In genomic region chr17:17366235-17366634, GRCh38 we compare ENCODE assay signal across 14 cellular contexts.
"Had no signal": no experiment of that assay in that cellular context is flagged by ENCODE, and none has a peak within 500 bp of the region (broad histone marks: within the 10 kb centered on the region; RNA-seq: fewer than 3 reads in every experiment).

No MANE protein-coding gene starts in this region.

- H3K4me3 ChIP-seq: SJSA1, SK-N-MC had no signal

- H3K9me3 ChIP-seq: SJSA1 had no signal

- H3K9me3 Mint-ChIP-seq: IgD-negative memory B cell had no signal

- H3K27ac Mint-ChIP-seq: IgD-negative memory B cell had no signal

- H3K4me1 Mint-ChIP-seq: IgD-negative memory B cell had no signal

- H3K27ac ChIP-seq: SJSA1, SK-N-MC had no signal

- H3K36me3 ChIP-seq: SJSA1 had no signal

- H3K27me3 ChIP-seq: SJSA1 had no signal

- DNase-seq: NCI-H1048, NCI-H1105, NCI-H1417 treated with DMSO at 0.1 percent for 48 hours, NCI-H146, NCI-H1694 treated with DMSO at 0.1 percent for 48 hours, NCI-H1930, NCI-H2081, NCI-H2107, NCI-H2227 treated with DMSO at 0.1 percent for 48 hours, NCI-H774, SIG-M5 had no signal
